10 cellular contexts compared by ENCODE assay signal in the genomic region with DNA sequence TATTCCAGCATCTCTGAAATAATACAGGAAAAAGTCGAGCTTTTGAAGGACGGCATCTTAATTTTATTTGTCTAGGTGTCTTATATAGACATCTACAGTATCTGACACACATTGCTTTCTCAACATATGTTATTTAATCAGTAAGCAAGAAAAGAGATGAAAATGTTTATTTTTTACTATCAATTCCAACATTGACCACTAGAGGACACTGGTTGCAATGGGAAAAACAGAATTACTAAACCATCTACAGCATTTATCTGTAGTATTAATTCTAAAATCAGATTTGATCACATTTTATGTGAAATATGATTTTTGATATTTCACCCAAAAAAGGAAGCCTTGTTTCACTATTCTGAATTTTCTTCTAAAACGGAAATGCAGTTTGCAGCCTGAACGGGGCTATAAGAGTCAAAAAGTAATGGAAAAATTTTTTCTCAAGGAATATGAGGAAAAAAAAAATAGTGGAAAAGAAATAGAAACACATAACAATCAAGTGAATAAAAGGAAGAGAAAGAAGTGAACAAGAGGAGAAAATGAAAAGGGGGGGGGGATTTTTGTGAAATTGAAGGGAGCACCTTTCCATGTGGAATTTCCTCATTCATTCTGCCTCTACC.
DNase-seq lines count a peak whose midpoint lies in the region; TF ChIP-seq lines count a peak whose summit lies in the region.
"Had no signal": no experiment of that assay in that cellular context is flagged by ENCODE, and none has a peak within 500 bp of the region (broad histone marks: within the 10 kb centered on the region; RNA-seq: fewer than 3 reads in every experiment).

No MANE protein-coding gene starts in this region.

- no peaks in the 10 kb centered on the region for H3K79me2 ChIP-seq in GM23248 (ENCODE audit: insufficient read depth)

- no peaks in the 10 kb centered on the region for H3K27me3 Mint-ChIP-seq in activated T-helper 1 cell treated with anti-CD3 and anti-CD28 coated beads, Interleukin-12 subunit alpha, Interleukin-12 subunit beta, Interleukin-2, Interleukin-4 antibody, amounts not matched to agents 30 ng/mL and 10 ng/mL and 1 ng/mL, durations not matched to agents 14 hours and 24 hours and 36 hours (ENCODE audit: insufficient read depth)
- H3K27me3 Mint-ChIP-seq: stimulated activated naive CD8-positive, alpha-beta T cell treated with anti-CD3 and anti-CD28 coated beads, Interleukin-15, Interleukin-2, amounts not matched to agents 100 ng/mL and 50 ng/mL, for 24 hours had no signal

- H3K4me2 ChIP-seq in GM23248 (ENCODE audit: unreplicated experiment), result no peak overlapping the region

- H2AFZ ChIP-seq in GM23248, result no peak overlapping the region

- in situ Hi-C loops in GM23248 (cut with MboI), result no loop called here

- H4K20me1 ChIP-seq in GM23248 (ENCODE audit: insufficient read depth), result no peaks in the 10 kb centered on the region

- H3K27ac Mint-ChIP-seq in activated T-helper 1 cell treated with anti-CD3 and anti-CD28 coated beads, Interleukin-12 subunit alpha, Interleukin-12 subunit beta, Interleukin-2, Interleukin-4 antibody, amounts not matched to agents 30 ng/mL and 10 ng/mL and 1 ng/mL, durations not matched to agents 14 hours and 24 hours and 36 hours, result no peak overlapping the region
- H3K27ac Mint-ChIP-seq: stimulated activated naive CD8-positive, alpha-beta T cell treated with anti-CD3 and anti-CD28 coated beads, Interleukin-15, Interleukin-2, amounts not matched to agents 100 ng/mL and 50 ng/mL, for 24 hours had no signal

- H3K36me3 Mint-ChIP-seq in activated T-helper 1 cell treated with anti-CD3 and anti-CD28 coated beads, Interleukin-12 subunit alpha, Interleukin-12 subunit beta, Interleukin-2, Interleukin-4 antibody, amounts not matched to agents 30 ng/mL and 10 ng/mL and 1 ng/mL, durations not matched to agents 14 hours and 24 hours and 36 hours (ENCODE audit: low read depth), result peaks cover 6% of the 10 kb centered on the region

- no peaks in the 10 kb centered on the region for H3K9me2 ChIP-seq in GM23248 (ENCODE audit: insufficient read depth)

- no peak overlapping the region for H3K27ac ChIP-seq in GM23248
- H3K27ac ChIP-seq: epithelial cell of prostate had no signal

- peaks cover 2% of the 10 kb centered on the region; the same call in 1 of the 2 replicates for H3F3A ChIP-seq in GM23248 (ENCODE audit: insufficient read depth)

- 15 to 16% methylated on average over 4 of the region's 4 CpGs for whole genome bisulfite sequencing in GM23248 (ENCODE audit: low coverage in 1 of 2, low lambda C conversion rate in 2 of 2, missing lambda C conversion rate in 2 of 2), 2 experiments

- H3K36me3 ChIP-seq in GM23248 (ENCODE audit: low read depth), result no peaks in the 10 kb centered on the region

- H3K4me3 ChIP-seq in GM23248, result no peak overlapping the region
- H3K4me3 ChIP-seq in WI38 (ENCODE audit: low read depth, low read length), result no peak overlapping the region

- intact Hi-C loops in activated T-helper 1 cell treated with anti-CD3 and anti-CD28 coated beads, Interleukin-12 subunit alpha, Interleukin-12 subunit beta, Interleukin-2, Interleukin-4 antibody, amounts not matched to agents 30 ng/mL and 10 ng/mL and 1 ng/mL, durations not matched to agents 14 hours and 24 hours and 36 hours (cut with micrococcal nuclease), result loop anchor here (1.0 to 5.0 kb wide), 4 partner anchors 40 to 415 kb away; a partner anchor contains a TSS

- H3K27me3 ChIP-seq in GM23248 (replicated peaks; ENCODE audit: insufficient read depth), result no peaks in the 10 kb centered on the region

- TF ChIP-seq CTCF in WI38 (IDR thresholded peaks at IDR 0.05; ENCODE audit: low read depth, low read length), result peak; percentile 78; the same call in 1 of the 2 replicates

- DNase-seq in AG20443 (ENCODE audit: low spot score) (peak; percentile 23), GM23248 (peak; percentile 44), left kidney (ENCODE audit: low read depth, low spot score) (peak; percentile 11), D341Med (ENCODE audit: low spot score) (no peak), OCI-M2 (lab: John Stamatoyannopoulos, UW; ENCODE audit: unreplicated experiment) (no peak)
- DNase-seq in activated CD8-positive, alpha-beta memory T cell treated with anti-CD3 and anti-CD28 coated beads for 24 hours, result no peak
- DNase-seq in activated T-helper 1 cell treated with anti-CD3 and anti-CD28 coated beads, Interleukin-12 subunit alpha, Interleukin-12 subunit beta, Interleukin-2, Interleukin-4 antibody, amounts not matched to agents 30 ng/mL and 10 ng/mL and 1 ng/mL, durations not matched to agents 14 hours and 24 hours and 36 hours (ENCODE audit: low spot score), result no peak

- no peak overlapping the region for H3K9ac ChIP-seq in GM23248

- peaks cover 27% of the 10 kb centered on the region for H3K4me1 Mint-ChIP-seq in activated T-helper 1 cell treated with anti-CD3 and anti-CD28 coated beads, Interleukin-12 subunit alpha, Interleukin-12 subunit beta, Interleukin-2, Interleukin-4 antibody, amounts not matched to agents 30 ng/mL and 10 ng/mL and 1 ng/mL, durations not matched to agents 14 hours and 24 hours and 36 hours (ENCODE audit: low read depth)

- H3K4me1 ChIP-seq in GM23248 (ENCODE audit: insufficient read depth), result peaks cover 10% of the 10 kb centered on the region; the same call in 1 of the 2 replicates

- H3K9me3 Mint-ChIP-seq in activated T-helper 1 cell treated with anti-CD3 and anti-CD28 coated beads, Interleukin-12 subunit alpha, Interleukin-12 subunit beta, Interleukin-2, Interleukin-4 antibody, amounts not matched to agents 30 ng/mL and 10 ng/mL and 1 ng/mL, durations not matched to agents 14 hours and 24 hours and 36 hours, result no peaks in the 10 kb centered on the region
- H3K9me3 Mint-ChIP-seq: stimulated activated naive CD8-positive, alpha-beta T cell treated with anti-CD3 and anti-CD28 coated beads, Interleukin-15, Interleukin-2, amounts not matched to agents 100 ng/mL and 50 ng/mL, for 24 hours had no signal

- H3K9me3 ChIP-seq in GM23248 (ENCODE audit: low read depth), result no peaks in the 10 kb centered on the region

- no peak overlapping the region for H3K4me3 Mint-ChIP-seq in activated T-helper 1 cell treated with anti-CD3 and anti-CD28 coated beads, Interleukin-12 subunit alpha, Interleukin-12 subunit beta, Interleukin-2, Interleukin-4 antibody, amounts not matched to agents 30 ng/mL and 10 ng/mL and 1 ng/mL, durations not matched to agents 14 hours and 24 hours and 36 hours
- H3K4me3 Mint-ChIP-seq: stimulated activated naive CD8-positive, alpha-beta T cell treated with anti-CD3 and anti-CD28 coated beads, Interleukin-15, Interleukin-2, amounts not matched to agents 100 ng/mL and 50 ng/mL, for 24 hours had no signal

Comparison
In these comparisons a context has a peak if more than half of its experiments do, and no peak if none do; other contexts are left out.
1. DNase-seq: peak in AG20443 (single experiment), GM23248 (single experiment) and left kidney (single experiment); none in activated CD8-positive, alpha-beta memory T cell treated with anti-CD3 and anti-CD28 coated beads for 24 hours (single experiment), activated T-helper 1 cell treated with anti-CD3 and anti-CD28 coated beads, Interleukin-12 subunit alpha, Interleukin-12 subunit beta, Interleukin-2, Interleukin-4 antibody, amounts not matched to agents 30 ng/mL and 10 ng/mL and 1 ng/mL, durations not matched to agents 14 hours and 24 hours and 36 hours (single experiment), D341Med (single experiment) and OCI-M2 (single experiment).